ENCODE assay signal across 2 cellular contexts in the genomic region with DNA sequence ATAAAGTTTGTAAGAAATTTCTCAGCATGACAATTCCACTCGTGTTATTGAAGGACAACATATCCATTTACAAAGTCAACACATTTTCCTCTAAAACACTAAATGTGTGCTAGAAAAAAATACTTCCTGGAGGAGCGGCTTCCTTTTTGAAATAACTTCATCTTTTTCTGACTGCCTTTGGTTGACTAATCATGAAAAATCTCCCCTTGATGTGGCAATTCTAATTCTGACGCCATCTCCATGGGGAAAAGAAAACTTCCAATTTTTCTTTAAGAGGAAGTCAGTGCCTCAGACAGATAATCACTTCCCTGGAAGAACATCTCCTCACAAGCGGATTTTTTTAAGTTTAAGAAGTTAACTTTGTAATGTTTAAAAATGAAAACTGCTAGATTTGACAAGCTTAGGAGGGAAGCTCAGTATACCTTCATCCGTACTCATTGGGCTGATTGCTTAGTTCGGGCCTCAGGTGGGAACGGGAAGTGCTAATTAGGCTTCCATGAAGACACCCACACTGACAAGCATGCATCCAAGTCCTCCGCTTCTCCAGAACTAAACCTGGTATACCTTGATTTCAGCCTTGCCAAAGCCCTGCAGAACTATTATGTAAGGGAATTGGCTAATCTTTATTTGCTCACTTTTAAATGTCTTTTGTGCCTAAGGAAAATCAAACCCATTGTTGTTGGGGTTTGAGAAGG.
TF ChIP-seq lines count a peak whose summit lies in the region.

No MANE protein-coding gene starts in this region.

TF ChIP-seq in IMR-90, 13 proteins besides CTCF, POLR2A, EP300 and RAD21:
- TF ChIP-seq NFE2L2 (IDR thresholded peaks at IDR 0.05; ENCODE audit: low read depth, low read length) (no peak), CEBPB (IDR thresholded peaks at IDR 0.05; ENCODE audit: low read depth, low read length) (peak; percentile 46; the same call in 1 of the 2 replicates)

TF ChIP-seq in GM12878, 131 proteins besides CTCF, POLR2A, EP300 and RAD21 (continues in another document):
- TF ChIP-seq CREB1 (IDR thresholded peaks at IDR 0.05; ENCODE audit: low read depth) = no peak
- TF ChIP-seq PAX5 (IDR thresholded peaks at IDR 0.05; ENCODE audit: borderline replicate concordance, low read depth, low read length) = no peak
- no peak for TF ChIP-seq SPI1 (IDR thresholded peaks at IDR 0.05; ENCODE audit: borderline replicate concordance, insufficient read depth, low read depth, low read length)
- no peak for TF ChIP-seq MEF2B (IDR thresholded peaks at IDR 0.05; ENCODE audit: partially characterized antibody, poor library complexity, severe bottlenecking)
- TF ChIP-seq JUND (IDR thresholded peaks at IDR 0.05; ENCODE audit: low read depth, low read length) = no peak
- TF ChIP-seq CBX5 (IDR thresholded peaks at IDR 0.05; ENCODE audit: low read depth) = no peak
- TF ChIP-seq YY1 (IDR thresholded peaks at IDR 0.05; ENCODE audit: low read depth, low read length) = no peak
- no peak for TF ChIP-seq LARP7 (IDR thresholded peaks at IDR 0.05)
- no peak for TF ChIP-seq NBN (IDR thresholded peaks at IDR 0.05)
- no peak for TF ChIP-seq RB1 (IDR thresholded peaks at IDR 0.05; ENCODE audit: borderline replicate concordance)
- TF ChIP-seq HDAC6 (IDR thresholded peaks at IDR 0.05; ENCODE audit: unreplicated experiment) = no peak
- TF ChIP-seq BMI1 (IDR thresholded peaks at IDR 0.05; ENCODE audit: borderline replicate concordance) = no peak
- no peak for TF ChIP-seq RCOR1 (conservative IDR thresholded peaks at IDR 0.05; ENCODE audit: low read depth, low read length)
- no peak for TF ChIP-seq KDM1A (IDR thresholded peaks at IDR 0.05; ENCODE audit: borderline replicate concordance)
- TF ChIP-seq GABPA (IDR thresholded peaks at IDR 0.05; ENCODE audit: low read depth) = no peak
- no peak for TF ChIP-seq RBBP5 (conservative IDR thresholded peaks at IDR 0.05)
- TF ChIP-seq, protein P1, sequence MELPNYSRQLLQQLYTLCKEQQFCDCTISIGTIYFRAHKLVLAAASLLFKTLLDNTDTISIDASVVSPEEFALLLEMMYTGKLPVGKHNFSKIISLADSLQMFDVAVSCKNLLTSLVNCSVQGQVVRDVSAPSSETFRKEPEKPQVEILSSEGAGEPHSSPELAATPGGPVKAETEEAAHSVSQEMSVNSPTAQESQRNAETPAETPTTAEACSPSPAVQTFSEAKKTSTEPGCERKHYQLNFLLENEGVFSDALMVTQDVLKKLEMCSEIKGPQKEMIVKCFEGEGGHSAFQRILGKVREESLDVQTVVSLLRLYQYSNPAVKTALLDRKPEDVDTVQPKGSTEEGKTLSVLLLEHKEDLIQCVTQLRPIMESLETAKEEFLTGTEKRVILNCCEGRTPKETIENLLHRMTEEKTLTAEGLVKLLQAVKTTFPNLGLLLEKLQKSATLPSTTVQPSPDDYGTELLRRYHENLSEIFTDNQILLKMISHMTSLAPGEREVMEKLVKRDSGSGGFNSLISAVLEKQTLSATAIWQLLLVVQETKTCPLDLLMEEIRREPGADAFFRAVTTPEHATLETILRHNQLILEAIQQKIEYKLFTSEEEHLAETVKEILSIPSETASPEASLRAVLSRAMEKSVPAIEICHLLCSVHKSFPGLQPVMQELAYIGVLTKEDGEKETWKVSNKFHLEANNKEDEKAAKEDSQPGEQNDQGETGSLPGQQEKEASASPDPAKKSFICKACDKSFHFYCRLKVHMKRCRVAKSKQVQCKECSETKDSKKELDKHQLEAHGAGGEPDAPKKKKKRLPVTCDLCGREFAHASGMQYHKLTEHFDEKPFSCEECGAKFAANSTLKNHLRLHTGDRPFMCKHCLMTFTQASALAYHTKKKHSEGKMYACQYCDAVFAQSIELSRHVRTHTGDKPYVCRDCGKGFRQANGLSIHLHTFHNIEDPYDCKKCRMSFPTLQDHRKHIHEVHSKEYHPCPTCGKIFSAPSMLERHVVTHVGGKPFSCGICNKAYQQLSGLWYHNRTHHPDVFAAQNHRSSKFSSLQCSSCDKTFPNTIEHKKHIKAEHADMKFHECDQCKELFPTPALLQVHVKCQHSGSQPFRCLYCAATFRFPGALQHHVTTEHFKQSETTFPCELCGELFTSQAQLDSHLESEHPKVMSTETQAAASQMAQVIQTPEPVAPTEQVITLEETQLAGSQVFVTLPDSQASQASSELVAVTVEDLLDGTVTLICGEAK (IDR thresholded peaks at IDR 0.05; ENCODE audit: borderline replicate concordance) = no peak
- TF ChIP-seq SREBF1 (IDR thresholded peaks at IDR 0.05; ENCODE audit: low read length) = no peak
- TF ChIP-seq MEF2A (IDR thresholded peaks at IDR 0.05; ENCODE audit: insufficient read depth, low read depth, low read length) = no peak
- no peak for TF ChIP-seq MYC (IDR thresholded peaks at IDR 0.05; ENCODE audit: insufficient read depth, insufficient read length, insufficient replicate concordance, low read length, severe bottlenecking)
- no peak for TF ChIP-seq EGR1 (IDR thresholded peaks at IDR 0.05; ENCODE audit: borderline replicate concordance in 1 of 2, low read depth in 2 of 2, low read length in 2 of 2)
- no peak for TF ChIP-seq DPF2 (IDR thresholded peaks at IDR 0.05)
- TF ChIP-seq HDGF (IDR thresholded peaks at IDR 0.05) = no peak
- TF ChIP-seq CHD4 (IDR thresholded peaks at IDR 0.05) = no peak
- TF ChIP-seq ASH2L (IDR thresholded peaks at IDR 0.05; ENCODE audit: borderline replicate concordance, low read depth) = no peak
- no peak for TF ChIP-seq ZNF217 (IDR thresholded peaks at IDR 0.05)
- TF ChIP-seq BCLAF1 (IDR thresholded peaks at IDR 0.05) = no peak
- TF ChIP-seq TCF7 (IDR thresholded peaks at IDR 0.05; ENCODE audit: borderline replicate concordance) = peak; percentile 95
- no peak for TF ChIP-seq NR2C2 (IDR thresholded peaks at IDR 0.05; ENCODE audit: borderline replicate concordance, control insufficient read depth, insufficient read length, low read depth)
- no peak for TF ChIP-seq FOXM1 (IDR thresholded peaks at IDR 0.05; ENCODE audit: low read depth, low read length)
- no peak for TF ChIP-seq USF2 (IDR thresholded peaks at IDR 0.05; ENCODE audit: borderline replicate concordance, low read depth, low read length)
- no peak for TF ChIP-seq NR2C1 (IDR thresholded peaks at IDR 0.05)
- TF ChIP-seq ZBED1 (IDR thresholded peaks at IDR 0.05; ENCODE audit: borderline replicate concordance) = no peak
- no peak for TF ChIP-seq TCF3 (IDR thresholded peaks at IDR 0.05; ENCODE audit: borderline replicate concordance, insufficient read depth, low read depth, low read length)
- no peak for TF ChIP-seq TARDBP (IDR thresholded peaks at IDR 0.05; ENCODE audit: borderline replicate concordance)
- TF ChIP-seq YBX1 (IDR thresholded peaks at IDR 0.05) = no peak
- TF ChIP-seq, protein P2, sequence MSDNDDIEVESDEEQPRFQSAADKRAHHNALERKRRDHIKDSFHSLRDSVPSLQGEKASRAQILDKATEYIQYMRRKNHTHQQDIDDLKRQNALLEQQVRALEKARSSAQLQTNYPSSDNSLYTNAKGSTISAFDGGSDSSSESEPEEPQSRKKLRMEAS (IDR thresholded peaks at IDR 0.05; ENCODE audit: low read depth, low read length) = no peak
- peak; percentile 35 to 42; a peak in 3 of 4 replicates for TF ChIP-seq IKZF2 (IDR thresholded peaks at IDR 0.05)
- TF ChIP-seq CBFB (IDR thresholded peaks at IDR 0.05; ENCODE audit: low read depth) = no peak; the same call in 1 of the 2 replicates
- TF ChIP-seq NR2F1 (conservative IDR thresholded peaks at IDR 0.05) = no peak
- TF ChIP-seq TBL1XR1 (IDR thresholded peaks at IDR 0.05; ENCODE audit: low read depth, low read length) = no peak
- TF ChIP-seq FOXK2 (IDR thresholded peaks at IDR 0.05) = no peak
- TF ChIP-seq, protein P3, sequence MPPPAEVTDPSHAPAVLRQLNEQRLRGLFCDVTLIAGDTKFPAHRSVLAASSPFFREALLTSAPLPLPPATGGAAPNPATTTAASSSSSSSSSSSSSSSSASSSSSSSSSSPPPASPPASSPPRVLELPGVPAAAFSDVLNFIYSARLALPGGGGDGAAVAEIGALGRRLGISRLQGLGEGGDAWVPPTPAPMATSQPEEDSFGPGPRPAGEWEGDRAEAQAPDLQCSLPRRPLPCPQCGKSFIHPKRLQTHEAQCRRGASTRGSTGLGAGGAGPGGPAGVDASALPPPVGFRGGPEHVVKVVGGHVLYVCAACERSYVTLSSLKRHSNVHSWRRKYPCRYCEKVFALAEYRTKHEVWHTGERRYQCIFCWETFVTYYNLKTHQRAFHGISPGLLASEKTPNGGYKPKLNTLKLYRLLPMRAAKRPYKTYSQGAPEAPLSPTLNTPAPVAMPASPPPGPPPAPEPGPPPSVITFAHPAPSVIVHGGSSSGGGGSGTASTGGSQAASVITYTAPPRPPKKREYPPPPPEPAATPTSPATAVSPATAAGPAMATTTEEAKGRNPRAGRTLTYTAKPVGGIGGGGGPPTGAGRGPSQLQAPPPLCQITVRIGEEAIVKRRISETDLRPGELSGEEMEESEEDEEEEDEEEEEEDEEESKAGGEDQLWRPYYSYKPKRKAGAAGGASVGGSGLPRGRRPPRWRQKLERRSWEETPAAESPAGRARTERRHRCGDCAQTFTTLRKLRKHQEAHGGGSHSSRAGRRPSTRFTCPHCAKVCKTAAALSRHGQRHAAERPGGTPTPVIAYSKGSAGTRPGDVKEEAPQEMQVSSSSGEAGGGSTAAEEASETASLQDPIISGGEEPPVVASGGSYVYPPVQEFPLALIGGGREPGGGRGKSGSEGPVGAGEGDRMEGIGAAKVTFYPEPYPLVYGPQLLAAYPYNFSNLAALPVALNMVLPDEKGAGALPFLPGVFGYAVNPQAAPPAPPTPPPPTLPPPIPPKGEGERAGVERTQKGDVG (CRISPR knock-in tag; IDR thresholded peaks at IDR 0.05) = no peak
- TF ChIP-seq, protein P4, sequence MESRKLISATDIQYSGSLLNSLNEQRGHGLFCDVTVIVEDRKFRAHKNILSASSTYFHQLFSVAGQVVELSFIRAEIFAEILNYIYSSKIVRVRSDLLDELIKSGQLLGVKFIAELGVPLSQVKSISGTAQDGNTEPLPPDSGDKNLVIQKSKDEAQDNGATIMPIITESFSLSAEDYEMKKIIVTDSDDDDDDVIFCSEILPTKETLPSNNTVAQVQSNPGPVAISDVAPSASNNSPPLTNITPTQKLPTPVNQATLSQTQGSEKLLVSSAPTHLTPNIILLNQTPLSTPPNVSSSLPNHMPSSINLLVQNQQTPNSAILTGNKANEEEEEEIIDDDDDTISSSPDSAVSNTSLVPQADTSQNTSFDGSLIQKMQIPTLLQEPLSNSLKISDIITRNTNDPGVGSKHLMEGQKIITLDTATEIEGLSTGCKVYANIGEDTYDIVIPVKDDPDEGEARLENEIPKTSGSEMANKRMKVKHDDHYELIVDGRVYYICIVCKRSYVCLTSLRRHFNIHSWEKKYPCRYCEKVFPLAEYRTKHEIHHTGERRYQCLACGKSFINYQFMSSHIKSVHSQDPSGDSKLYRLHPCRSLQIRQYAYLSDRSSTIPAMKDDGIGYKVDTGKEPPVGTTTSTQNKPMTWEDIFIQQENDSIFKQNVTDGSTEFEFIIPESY (IDR thresholded peaks at IDR 0.05) = no peak
- TF ChIP-seq, protein P5, sequence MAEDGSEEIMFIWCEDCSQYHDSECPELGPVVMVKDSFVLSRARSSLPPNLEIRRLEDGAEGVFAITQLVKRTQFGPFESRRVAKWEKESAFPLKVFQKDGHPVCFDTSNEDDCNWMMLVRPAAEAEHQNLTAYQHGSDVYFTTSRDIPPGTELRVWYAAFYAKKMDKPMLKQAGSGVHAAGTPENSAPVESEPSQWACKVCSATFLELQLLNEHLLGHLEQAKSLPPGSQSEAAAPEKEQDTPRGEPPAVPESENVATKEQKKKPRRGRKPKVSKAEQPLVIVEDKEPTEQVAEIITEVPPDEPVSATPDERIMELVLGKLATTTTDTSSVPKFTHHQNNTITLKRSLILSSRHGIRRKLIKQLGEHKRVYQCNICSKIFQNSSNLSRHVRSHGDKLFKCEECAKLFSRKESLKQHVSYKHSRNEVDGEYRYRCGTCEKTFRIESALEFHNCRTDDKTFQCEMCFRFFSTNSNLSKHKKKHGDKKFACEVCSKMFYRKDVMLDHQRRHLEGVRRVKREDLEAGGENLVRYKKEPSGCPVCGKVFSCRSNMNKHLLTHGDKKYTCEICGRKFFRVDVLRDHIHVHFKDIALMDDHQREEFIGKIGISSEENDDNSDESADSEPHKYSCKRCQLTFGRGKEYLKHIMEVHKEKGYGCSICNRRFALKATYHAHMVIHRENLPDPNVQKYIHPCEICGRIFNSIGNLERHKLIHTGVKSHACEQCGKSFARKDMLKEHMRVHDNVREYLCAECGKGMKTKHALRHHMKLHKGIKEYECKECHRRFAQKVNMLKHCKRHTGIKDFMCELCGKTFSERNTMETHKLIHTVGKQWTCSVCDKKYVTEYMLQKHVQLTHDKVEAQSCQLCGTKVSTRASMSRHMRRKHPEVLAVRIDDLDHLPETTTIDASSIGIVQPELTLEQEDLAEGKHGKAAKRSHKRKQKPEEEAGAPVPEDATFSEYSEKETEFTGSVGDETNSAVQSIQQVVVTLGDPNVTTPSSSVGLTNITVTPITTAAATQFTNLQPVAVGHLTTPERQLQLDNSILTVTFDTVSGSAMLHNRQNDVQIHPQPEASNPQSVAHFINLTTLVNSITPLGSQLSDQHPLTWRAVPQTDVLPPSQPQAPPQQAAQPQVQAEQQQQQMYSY (CRISPR knock-in tag; IDR thresholded peaks at IDR 0.05) = no peak
- TF ChIP-seq JUNB (IDR thresholded peaks at IDR 0.05) = peak; percentile 66
- TF ChIP-seq RELA (IDR thresholded peaks at IDR 0.05; ENCODE audit: borderline replicate concordance, partially characterized antibody) = no peak
